9 cellular contexts compared by ENCODE assay signal in genomic region chr21:39347537-39347936, GRCh38.
DNase-seq lines count a peak whose midpoint lies in the region; ATAC-seq, FAIRE-seq and TF ChIP-seq lines count a peak whose summit lies in the region.
"Had no signal": no experiment of that assay in that cellular context is flagged by ENCODE, and none has a peak within 500 bp of the region (broad histone marks: within the 10 kb centered on the region; RNA-seq: fewer than 3 reads in every experiment).

No MANE protein-coding gene starts in this region.

- POLR2A ChIA-PET in HEK293 (lab: Yijun Ruan, JAX) = interaction anchor here (0.8 to 5.4 kb wide), 11 partner anchors 9 to 207 kb away, joined by 3 to 79 read pairs (median 13); partner anchors contain the start of genes BRWD1 and PSMG1

- peaks cover 2% of the 10 kb centered on the region for H3K27me3 Mint-ChIP-seq in T-helper 2 cell treated with Interferon-gamma antibody and Interleukin-4, amounts not matched to agents 5 μg/mL and 100 μg/mL, for 36 hours (ENCODE audit: low read depth)

- TF ChIP-seq CTCF in HEK293 (tag by site-specific recombination; IDR thresholded peaks at IDR 0.05) = no peak
- no peak for TF ChIP-seq CTCF in foreskin fibroblast (IDR thresholded peaks at IDR 0.05; ENCODE audit: low read depth, low read length)
- TF ChIP-seq CTCF in D721Med (IDR thresholded peaks at IDR 0.05; ENCODE audit: insufficient read depth, missing control alignments) = no peak

- no peak for FAIRE-seq in D721Med (lab: Jason Lieb, UNC)

- peaks cover 41% of the 10 kb centered on the region for H3K4me1 Mint-ChIP-seq in T-helper 2 cell treated with Interferon-gamma antibody and Interleukin-4, amounts not matched to agents 5 μg/mL and 100 μg/mL, for 36 hours (ENCODE audit: low read depth)

- CTCF ChIA-PET in HEK293 (lab: Yijun Ruan, JAX) = interaction anchor here (0.7 to 1.2 kb wide), 4 partner anchors 8 to 95 kb away, joined by 3 to 4 read pairs (median 4); no protein-coding TSS in a partner anchor

- H3K9me3 Mint-ChIP-seq in T-helper 2 cell treated with Interferon-gamma antibody and Interleukin-4, amounts not matched to agents 5 μg/mL and 100 μg/mL, for 36 hours = no peaks in the 10 kb centered on the region

- H3K27ac ChIP-seq in HEK293 (ENCODE audit: extremely low read depth, low read depth, low read length) = peak overlapping the region; percentile 99

- peaks cover 44% of the 10 kb centered on the region for H3K36me3 Mint-ChIP-seq in T-helper 2 cell treated with Interferon-gamma antibody and Interleukin-4, amounts not matched to agents 5 μg/mL and 100 μg/mL, for 36 hours (ENCODE audit: low read depth)

- H3K4me1 ChIP-seq in HEK293 (ENCODE audit: control insufficient read depth, insufficient read depth, low read length) = 0 out of 2 replicates have a peak, but pooled peaks cover 3% of the 10 kb centered on the region

- H3K4me3 ChIP-seq in HEK293 (ENCODE audit: low read depth, low read length) (peak overlapping the region; percentile 86), foreskin fibroblast (ENCODE audit: low read depth in 1 of 2, low read length in 2 of 2) (peak overlapping the region; percentile 71 to 85), skeletal muscle cell (ENCODE audit: low read depth, low read length) (peak overlapping the region; percentile 85)

- peaks cover 33 to 53% of the 10 kb centered on the region in 2 experiments for H3K36me3 ChIP-seq in HEK293 (ENCODE audit: control insufficient read depth in 2 of 2, insufficient read depth in 1 of 2, low read length in 2 of 2)

- DNase-seq in T-helper 2 cell treated with Interferon-gamma antibody and Interleukin-4, amounts not matched to agents 5 μg/mL and 100 μg/mL, for 36 hours (ENCODE audit: low spot score) = no peak
- DNase-seq in foreskin fibroblast (no peak), skeletal muscle cell (ENCODE audit: low read depth) (no peak), NCI-H2029 (lab: John Stamatoyannopoulos, UW) (no peak), D721Med (ENCODE audit: insufficient read length, low spot score) (no peak)
- no peak for DNase-seq in stimulated activated CD8-positive, alpha-beta memory T cell treated with anti-CD3 and anti-CD28 coated beads, Interleukin-4, amount 100 ng/mL, for 48 hours
- DNase-seq: NCI-H2227 treated with DMSO at 0.1 percent for 48 hours had no signal

- ATAC-seq in HG03097 (IDR thresholded peaks at IDR 0.05; ENCODE audit: low FRiP score, unreplicated experiment) = no peak

- H3K27ac Mint-ChIP-seq in T-helper 2 cell treated with Interferon-gamma antibody and Interleukin-4, amounts not matched to agents 5 μg/mL and 100 μg/mL, for 36 hours = peak overlapping the region; percentile 91

- peak overlapping the region; percentile 93 for H3K4me3 Mint-ChIP-seq in T-helper 2 cell treated with Interferon-gamma antibody and Interleukin-4, amounts not matched to agents 5 μg/mL and 100 μg/mL, for 36 hours

- no peaks in the 10 kb centered on the region for H3K9me3 ChIP-seq in HEK293 (ENCODE audit: control insufficient read depth, insufficient read depth, low read depth, low read length)

TF ChIP-seq in HEK293, 187 proteins besides CTCF, POLR2A, EP300 and RAD21:
- TF ChIP-seq ZFP69B (tag by site-specific recombination; IDR thresholded peaks at IDR 0.05) (no peak), ZNF311 (tag by site-specific recombination; IDR thresholded peaks at IDR 0.05; ENCODE audit: borderline replicate concordance) (no peak), MEIS1 (CRISPR knock-in tag; IDR thresholded peaks at IDR 0.05; ENCODE audit: borderline replicate concordance) (no peak), KLF7 (tag by site-specific recombination; IDR thresholded peaks at IDR 0.05; ENCODE audit: borderline replicate concordance) (no peak), ZNF48 (tag by site-specific recombination; IDR thresholded peaks at IDR 0.05) (no peak), ZNF571 (tag by site-specific recombination; IDR thresholded peaks at IDR 0.05) (no peak), ZNF266 (tag by site-specific recombination; IDR thresholded peaks at IDR 0.05; ENCODE audit: low read depth) (no peak), ZBTB20 (tag by site-specific recombination; IDR thresholded peaks at IDR 0.05) (0 out of 2 replicates have a peak, but pooled peaks have one; percentile 16), ZNF350 (tag by site-specific recombination; IDR thresholded peaks at IDR 0.05) (no peak), ZNF510 (tag by site-specific recombination; IDR thresholded peaks at IDR 0.05; ENCODE audit: insufficient replicate concordance) (no peak), PATZ1 (tag by site-specific recombination; IDR thresholded peaks at IDR 0.05) (peak; percentile 8; the same call in 1 of the 2 replicates), GLI4 (tag by site-specific recombination; IDR thresholded peaks at IDR 0.05) (no peak), ZNF473 (tag by site-specific recombination; IDR thresholded peaks at IDR 0.05) (no peak), PRDM10 (tag by site-specific recombination; IDR thresholded peaks at IDR 0.05) (0 out of 2 replicates have a peak, but pooled peaks have one; percentile 10), ZNF670 (tag by site-specific recombination; IDR thresholded peaks at IDR 0.05; ENCODE audit: low read depth) (no peak), ZNF785 (tag by site-specific recombination; IDR thresholded peaks at IDR 0.05) (no peak), ZNF626 (tag by site-specific recombination; IDR thresholded peaks at IDR 0.05) (no peak), KLF9 (tag by site-specific recombination; IDR thresholded peaks at IDR 0.05; ENCODE audit: low read depth) (no peak), ZNF394 (tag by site-specific recombination; IDR thresholded peaks at IDR 0.05; ENCODE audit: borderline replicate concordance) (no peak; the same call in 1 of the 2 replicates), ZSCAN23 (tag by site-specific recombination; IDR thresholded peaks at IDR 0.05) (no peak), ZNF214 (tag by site-specific recombination; IDR thresholded peaks at IDR 0.05; ENCODE audit: borderline replicate concordance) (no peak), ZNF132 (tag by site-specific recombination; IDR thresholded peaks at IDR 0.05; ENCODE audit: borderline replicate concordance) (no peak)
